Comparison of ENCODE assay signal across 10 cellular contexts in genomic region chr17:17107281-17107680, GRCh38.
DNase-seq lines count a peak whose midpoint lies in the region; ATAC-seq and TF ChIP-seq lines count a peak whose summit lies in the region.
"Had no signal": no experiment of that assay in that cellular context is flagged by ENCODE, and none has a peak within 500 bp of the region (broad histone marks: within the 10 kb centered on the region; RNA-seq: fewer than 3 reads in every experiment).

No MANE protein-coding gene starts in this region.

- no peak for DNase-seq in activated T-cell treated with anti-CD3 and anti-CD28 coated beads, Interleukin-2, amount 50 U/mL, for 72 hours
- DNase-seq in activated T-cell treated with anti-CD3 and anti-CD28 coated beads, Interleukin-2, amount 50 U/mL, for 1 hour: no peak
- DNase-seq in dorsolateral prefrontal cortex (no peak), natural killer cell (no peak), transverse colon (no peak), NCI-H510A treated with DMSO at 0.1 percent for 48 hours (lab: John Stamatoyannopoulos, UW) (no peak), kidney glomerular epithelial cell (lab: John Stamatoyannopoulos, UW) (no peak)
- DNase-seq: activated CD8-positive, alpha-beta memory T cell treated with anti-CD3 and anti-CD28 coated beads, Interleukin-2, amount 10 ng/mL, durations not matched to agents 7 days and 5 days; NCI-H146 had no signal

- TF ChIP-seq CTCF in dorsolateral prefrontal cortex (IDR thresholded peaks at IDR 0.05 in 54 of 56, conservative IDR thresholded peaks at IDR 0.05 in 2 of 56; ENCODE audit: low read depth in 1 of 56, partially characterized antibody in 56 of 56) (no peak), natural killer cell (IDR thresholded peaks at IDR 0.05) (no peak), transverse colon (IDR thresholded peaks at IDR 0.05) (no peak)

- no peak for ATAC-seq in activated T-cell treated with anti-CD3 and anti-CD28 coated beads, Interleukin-2, amount 50 U/mL, for 72 hours (replicated peaks in 1 of 2)
- ATAC-seq in natural killer cell (no peak), HG03135 (IDR thresholded peaks at IDR 0.05; ENCODE audit: unreplicated experiment) (no peak)
- ATAC-seq: activated CD8-positive, alpha-beta memory T cell treated with anti-CD3 and anti-CD28 coated beads, Interleukin-2, amount 10 ng/mL, durations not matched to agents 7 days and 5 days had no signal

- no peaks in the 10 kb centered on the region for H3K36me3 Mint-ChIP-seq in activated T-cell treated with anti-CD3 and anti-CD28 coated beads, Interleukin-2, amount 50 U/mL, for 72 hours (ENCODE audit: insufficient read depth in 2 of 2)
- H3K36me3 Mint-ChIP-seq in natural killer cell: no peaks in the 10 kb centered on the region
- H3K36me3 Mint-ChIP-seq: activated CD8-positive, alpha-beta memory T cell treated with anti-CD3 and anti-CD28 coated beads, Interleukin-2, amount 10 ng/mL, durations not matched to agents 7 days and 5 days had no signal

- no peaks in the 10 kb centered on the region for H3K9me3 Mint-ChIP-seq in activated T-cell treated with anti-CD3 and anti-CD28 coated beads, Interleukin-2, amount 50 U/mL, for 72 hours
- no peaks in the 10 kb centered on the region for H3K9me3 Mint-ChIP-seq in natural killer cell

- no peak for TF ChIP-seq EP300 in transverse colon (IDR thresholded peaks at IDR 0.05; ENCODE audit: low read depth)

- H3K4me3 ChIP-seq in dorsolateral prefrontal cortex (no peak overlapping the region), transverse colon (no peak overlapping the region)

- peaks cover 34 to 54% (median 44%) of the 10 kb centered on the region in 4 donors for H3K4me1 ChIP-seq in transverse colon

- TF ChIP-seq POLR2A in transverse colon (IDR thresholded peaks at IDR 0.05): no peak

- no peaks in the 10 kb centered on the region for H3K27me3 Mint-ChIP-seq in activated T-cell treated with anti-CD3 and anti-CD28 coated beads, Interleukin-2, amount 50 U/mL, for 72 hours (ENCODE audit: low read depth)
- H3K27me3 Mint-ChIP-seq in natural killer cell (ENCODE audit: low read depth in 2 of 2): no peaks in the 10 kb centered on the region
- H3K27me3 Mint-ChIP-seq: activated CD8-positive, alpha-beta memory T cell treated with anti-CD3 and anti-CD28 coated beads, Interleukin-2, amount 10 ng/mL, durations not matched to agents 7 days and 5 days had no signal

- H3K4me1 Mint-ChIP-seq in activated T-cell treated with anti-CD3 and anti-CD28 coated beads, Interleukin-2, amount 50 U/mL, for 72 hours (ENCODE audit: low read depth): peaks cover 56% of the 10 kb centered on the region
- peaks cover 47 to 68% of the 10 kb centered on the region in 2 donors for H3K4me1 Mint-ChIP-seq in natural killer cell

- no peak overlapping the region for H3K4me3 Mint-ChIP-seq in activated T-cell treated with anti-CD3 and anti-CD28 coated beads, Interleukin-2, amount 50 U/mL, for 72 hours
- H3K4me3 Mint-ChIP-seq in natural killer cell: no peak overlapping the region
- H3K4me3 Mint-ChIP-seq: activated CD8-positive, alpha-beta memory T cell treated with anti-CD3 and anti-CD28 coated beads, Interleukin-2, amount 10 ng/mL, durations not matched to agents 7 days and 5 days had no signal

- WGBS in transverse colon (ENCODE audit: low coverage in 1 of 2), 2 donors: 96% methylated on average over 4 of the region's 4 CpGs; no CpG with 5 or more reads in 1 of the 2 donors

- H3K27ac Mint-ChIP-seq in activated T-cell treated with anti-CD3 and anti-CD28 coated beads, Interleukin-2, amount 50 U/mL, for 72 hours: peak overlapping the region; percentile 38
- H3K27ac Mint-ChIP-seq in natural killer cell: peak overlapping the region; percentile 84 to 95
- H3K27ac Mint-ChIP-seq: activated CD8-positive, alpha-beta memory T cell treated with anti-CD3 and anti-CD28 coated beads, Interleukin-2, amount 10 ng/mL, durations not matched to agents 7 days and 5 days had no signal

- H3K27ac ChIP-seq in dorsolateral prefrontal cortex: peak overlapping the region in 57 of 59 donors; percentile 22 to 91 (median 82)
- H3K27ac ChIP-seq in transverse colon: peak overlapping the region; percentile 81 to 84 (median 83)

- no peaks in the 10 kb centered on the region for H3K27me3 ChIP-seq in dorsolateral prefrontal cortex
- no peaks in the 10 kb centered on the region for H3K27me3 ChIP-seq in transverse colon

- H3K36me3 ChIP-seq in transverse colon: no peaks in the 10 kb centered on the region

- in situ Hi-C loops in transverse colon (cut with MboI; ENCODE audit: low pct_ligation_motif_present in 1 of 4, low pct_unique_long_range_greater_than_20kb in 1 of 4, low sequenced_read_pairs in 3 of 4): no loop called here

- intact Hi-C loops in dorsolateral prefrontal cortex (cut with DNase I) (loop anchor here (5.0 to 10.0 kb wide), 5 partner anchors 35 to 105 kb away; partner anchors contain the start of gene MPRIP (in 1 of the 2)), natural killer cell (cut with micrococcal nuclease) (no loop called here), transverse colon (cut with DNase I; ENCODE audit: low total_unique reads) (no loop called here)

- H3K9me3 ChIP-seq in transverse colon: no peaks in the 10 kb centered on the region

Comparison
In these comparisons a context has a peak if more than half of its experiments do, and no peak if none do; other contexts are left out.
1. intact Hi-C loops: an anchor here in dorsolateral prefrontal cortex (5.0 to 10.0 kb wide); none called in natural killer cell and transverse colon.